Comparison of ENCODE assay signal across 26 cellular contexts in genomic region chr10:4054651-4055435, GRCh38.
"Had no signal": no experiment of that assay in that cellular context is flagged by ENCODE, and none has a peak within 500 bp of the region (broad histone marks: within the 10 kb centered on the region; RNA-seq: fewer than 3 reads in every experiment).

No MANE protein-coding gene starts in this region.

- DNase-seq: activated CD4-positive, alpha-beta T cell treated with anti-CD3 and anti-CD28 coated beads, Interleukin-2, amount 10 ng/mL, durations not matched to agents 7 days and 5 days; activated CD4-positive, CD25-positive, alpha-beta regulatory T cell treated with anti-CD3 and anti-CD28 coated beads, Interleukin-2, amount 50 U/mL, for 72 hours; activated CD8-positive, alpha-beta memory T cell treated with anti-CD3 and anti-CD28 coated beads, Interleukin-2, amount 10 ng/mL, durations not matched to agents 7 days and 5 days; activated CD8-positive, alpha-beta T cell treated with anti-CD3 and anti-CD28 coated beads, Interleukin-2, amount 10 ng/mL, durations not matched to agents 7 days and 5 days; activated T-cell treated with anti-CD3 and anti-CD28 coated beads, Interleukin-2, amount 50 U/mL, for 48 hours; adrenal gland; aorta; body of pancreas; effector CD8-positive, alpha-beta T cell; esophagus squamous epithelium; foreskin melanocyte; heart right ventricle; left ventricle myocardium inferior; nucleus accumbens; spleen; stimulated activated naive CD4-positive, alpha-beta T cell; T-helper 2 cell had no signal

- H3K36me3 Mint-ChIP-seq: activated CD8-positive, alpha-beta memory T cell treated with anti-CD3 and anti-CD28 coated beads, Interleukin-2, amount 10 ng/mL, durations not matched to agents 7 days and 5 days; activated naive CD4-positive, alpha-beta T cell treated with anti-CD3 and anti-CD28 coated beads, Interleukin-2, amount 50 U/mL, for 72 hours; mesothelial cell of epicardium; naive B cell had no signal

- H3K36me3 ChIP-seq: adrenal gland, esophagus squamous epithelium, heart right ventricle, left ventricle myocardium inferior, right atrium auricular region, spleen, tibial nerve had no signal

- H3K4me3 Mint-ChIP-seq: activated CD4-positive, alpha-beta T cell treated with anti-CD3 and anti-CD28 coated beads, Interleukin-2, amount 10 ng/mL, durations not matched to agents 7 days and 5 days; activated CD8-positive, alpha-beta memory T cell treated with anti-CD3 and anti-CD28 coated beads, Interleukin-2, amount 10 ng/mL, durations not matched to agents 7 days and 5 days; activated CD8-positive, alpha-beta T cell treated with anti-CD3 and anti-CD28 coated beads, Interleukin-2, amount 10 ng/mL, durations not matched to agents 7 days and 5 days; mesothelial cell of epicardium had no signal

- H3K27ac Mint-ChIP-seq: activated CD4-positive, alpha-beta T cell treated with anti-CD3 and anti-CD28 coated beads, Interleukin-2, amount 10 ng/mL, durations not matched to agents 7 days and 5 days; activated CD8-positive, alpha-beta memory T cell treated with anti-CD3 and anti-CD28 coated beads, Interleukin-2, amount 10 ng/mL, durations not matched to agents 7 days and 5 days; activated CD8-positive, alpha-beta T cell treated with anti-CD3 and anti-CD28 coated beads, Interleukin-2, amount 10 ng/mL, durations not matched to agents 7 days and 5 days; activated naive CD4-positive, alpha-beta T cell treated with anti-CD3 and anti-CD28 coated beads, Interleukin-2, amount 50 U/mL, for 72 hours; activated T-helper 2 cell treated with anti-CD3 and anti-CD28 coated beads, Interferon-gamma antibody, Interleukin-2, Interleukin-4, amounts not matched to agents 10 μg/mL and 5 μg/mL and 100 μg/mL, durations not matched to agents 14 hours and 24 hours and 36 hours; mesothelial cell of epicardium had no signal

- H3K9me3 Mint-ChIP-seq: activated naive CD4-positive, alpha-beta T cell treated with anti-CD3 and anti-CD28 coated beads, Interleukin-2, amount 50 U/mL, for 72 hours; activated T-helper 2 cell treated with anti-CD3 and anti-CD28 coated beads, Interferon-gamma antibody, Interleukin-2, Interleukin-4, amounts not matched to agents 10 μg/mL and 5 μg/mL and 100 μg/mL, durations not matched to agents 14 hours and 24 hours and 36 hours had no signal

- H3K27ac ChIP-seq: adrenal gland, body of pancreas, epithelial cell of prostate, esophagus squamous epithelium, left ventricle myocardium inferior, parathyroid adenoma, right atrium auricular region, tibial nerve had no signal

- H3K4me3 ChIP-seq: adrenal gland, body of pancreas, esophagus squamous epithelium, heart right ventricle, left ventricle myocardium inferior, lung, right atrium auricular region, spleen, tibial nerve had no signal

- ATAC-seq: activated CD8-positive, alpha-beta memory T cell treated with anti-CD3 and anti-CD28 coated beads, Interleukin-2, amount 10 ng/mL, durations not matched to agents 7 days and 5 days; activated CD8-positive, alpha-beta T cell treated with anti-CD3 and anti-CD28 coated beads, Interleukin-2, amount 10 ng/mL, durations not matched to agents 7 days and 5 days; activated naive CD4-positive, alpha-beta T cell treated with anti-CD3 and anti-CD28 coated beads, Interleukin-2, amount 50 U/mL, for 72 hours; body of pancreas; heart right ventricle had no signal

- H3K4me1 ChIP-seq: adrenal gland, parathyroid adenoma had no signal

- H3K27me3 ChIP-seq: adrenal gland, body of pancreas, esophagus squamous epithelium, heart right ventricle, right atrium auricular region, spleen, tibial nerve had no signal

- H3K9me3 ChIP-seq: adrenal gland, esophagus squamous epithelium, heart right ventricle, left ventricle myocardium inferior, right atrium auricular region, spleen, tibial nerve had no signal

- H3K4me1 Mint-ChIP-seq: mesothelial cell of epicardium had no signal

- H3K27me3 Mint-ChIP-seq: activated CD4-positive, alpha-beta T cell treated with anti-CD3 and anti-CD28 coated beads, Interleukin-2, amount 10 ng/mL, durations not matched to agents 7 days and 5 days; activated CD8-positive, alpha-beta memory T cell treated with anti-CD3 and anti-CD28 coated beads, Interleukin-2, amount 10 ng/mL, durations not matched to agents 7 days and 5 days; naive B cell had no signal
